8 cellular contexts compared by ENCODE assay signal in the genomic region with DNA sequence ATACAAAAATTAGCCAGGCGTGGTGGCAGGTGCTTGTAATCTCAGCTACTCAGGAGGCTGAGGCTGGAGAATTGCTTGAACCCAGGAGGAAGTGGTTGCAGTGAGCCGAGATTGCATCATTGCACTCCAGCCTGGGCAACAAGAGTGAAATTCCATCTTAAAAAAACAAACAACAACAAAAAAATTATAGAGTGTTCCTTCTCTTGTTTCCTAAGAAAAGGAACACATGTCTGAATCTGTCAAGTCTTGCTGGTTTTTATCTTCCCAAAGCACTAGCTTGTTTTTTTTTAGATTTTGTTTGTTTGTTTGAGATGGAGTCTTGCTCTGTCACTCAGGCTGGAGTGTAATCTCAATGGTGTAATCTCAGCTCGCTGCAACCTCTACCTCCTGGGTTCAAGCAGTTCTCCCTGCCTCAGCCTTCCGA. TPM values are rescaled to one million over a fixed set of nuclear protein-coding genes. Genes with fewer than 3 reads are reported as not detected.
DNase-seq lines count a peak whose midpoint lies in the region; ATAC-seq, FAIRE-seq and TF ChIP-seq lines count a peak whose summit lies in the region.
"Not testable (repeated sequence)": the region's sequence is repeated elsewhere in the genome, so short reads cannot be mapped to it uniquely, and the experiment has no call there.

No MANE protein-coding gene starts in this region.

- H3K36me3 ChIP-seq in BLaER1, MG63, left ventricle myocardium inferior: not testable (repeated sequence)

- not testable (repeated sequence) for DNase-seq in GM12891 (ENCODE audit: insufficient read length, low spot score); epithelial cell of prostate (ENCODE audit: low read depth, low spot score); left ventricle myocardium inferior; sciatic nerve (ENCODE audit: low spot score)
- DNase-seq in MG63, result peak; percentile 30
- DNase-seq in NCI-H2196 treated with DMSO at 0.1 percent for 48 hours (lab: John Stamatoyannopoulos, UW; ENCODE audit: unreplicated experiment), result peak; percentile 23
- peak; percentile 41 for DNase-seq in amniotic epithelial cell (ENCODE audit: low read depth)

- peak overlapping the region; percentile 60 for H3K4me2 ChIP-seq in BLaER1

- intact Hi-C loops in left ventricle myocardium inferior (cut with micrococcal nuclease), result not testable (repeated sequence)
- intact Hi-C loops in sciatic nerve (cut with DNase I), result loop anchor here (10.0 kb wide), 1 partner anchor 362 kb away; no protein-coding TSS in a partner anchor

- not testable (repeated sequence) for H3K27ac ChIP-seq in BLaER1
- H3K27ac ChIP-seq in epithelial cell of prostate (peak overlapping the region; percentile 63), left ventricle myocardium inferior (replicated peaks) (peak overlapping the region; percentile 19)

- peaks cover 20% of the 10 kb centered on the region for H3K4me1 ChIP-seq in BLaER1
- not testable (repeated sequence) for H3K4me1 ChIP-seq in left ventricle myocardium inferior

- FAIRE-seq in GM12891 (lab: Jason Lieb, UNC), result not testable (repeated sequence)

- not testable (repeated sequence) for H4K20me1 ChIP-seq in BLaER1

- not testable (repeated sequence) for TF ChIP-seq CTCF in left ventricle myocardium inferior (IDR thresholded peaks at IDR 0.05; ENCODE audit: borderline replicate concordance)

- not testable (repeated sequence) for H3K4me3 ChIP-seq in BLaER1, MG63, left ventricle myocardium inferior

- not testable (repeated sequence) for H3K9me3 ChIP-seq in BLaER1; MG63; left ventricle myocardium inferior (replicated peaks)

- not testable (repeated sequence) for TF ChIP-seq POLR2A in GM12891 (IDR thresholded peaks at IDR 0.05; ENCODE audit: low read depth, low read length)

- not testable (repeated sequence) for H3K9ac ChIP-seq in BLaER1

- ATAC-seq in sciatic nerve, result peak; percentile 78

- not testable (repeated sequence) for H3K27me3 ChIP-seq in BLaER1, MG63
- peaks cover 11% of the 10 kb centered on the region for H3K27me3 ChIP-seq in left ventricle myocardium inferior (ENCODE audit: low read depth)

TF ChIP-seq in GM12891, 5 proteins besides CTCF, POLR2A, EP300 and RAD21:
- TF ChIP-seq SPI1 (IDR thresholded peaks at IDR 0.05; ENCODE audit: low read depth, low read length), result peak; percentile 18; the same call in 1 of the 2 replicates

RNA-seq across cellular contexts. Expression of a gene that starts 13.1 kb away (rescaled TPM):
- 3.9 TPM for polyA plus RNA-seq in GM12891 (2012; ENCODE audit: low read depth, missing spikeins)
- 27.3 and 28.3 TPM in 2 replicates for total RNA-seq in MG63 (2014; rRNA removed; shearing (Covaris generic); ENCODE audit: low replicate concordance)
- 12.4 TPM for total RNA-seq in left ventricle myocardium inferior
- total RNA-seq in sciatic nerve, result 19.7 TPM
